Comparison of ENCODE assay signal across 9 cellular contexts in genomic region chr18:3015203-3015590, GRCh38. TPM values are rescaled to one million over a fixed set of nuclear protein-coding genes. Genes with fewer than 3 reads are reported as not detected.
DNase-seq lines count a peak whose midpoint lies in the region; ATAC-seq, FAIRE-seq and TF ChIP-seq lines count a peak whose summit lies in the region.
"Had no signal": no experiment of that assay in that cellular context is flagged by ENCODE, and none has a peak within 500 bp of the region (broad histone marks: within the 10 kb centered on the region; RNA-seq: fewer than 3 reads in every experiment).

No MANE protein-coding gene starts in this region.

- H2AFZ ChIP-seq in HepG2 (ENCODE audit: low read length): no peak overlapping the region

- peaks cover 16% of the 10 kb centered on the region for H4K20me1 ChIP-seq in HepG2 (ENCODE audit: insufficient read depth, low read length)

- DNase-seq in activated naive CD4-positive, alpha-beta T cell treated with anti-CD3 and anti-CD28 coated beads for 36 hours: no peak
- DNase-seq in activated naive CD4-positive, alpha-beta T cell treated with anti-CD3 and anti-CD28 coated beads, Interleukin-2, amount 50 U/mL, for 16 hours: no peak
- DNase-seq in adrenal gland (peak in 2 of 7 donors; percentile 26 to 31), HepG2 (ENCODE audit: low spot score) (peak; percentile 69), upper lobe of left lung (peak in 1 of 2 donors; percentile 63), NCI-H2196 (lab: John Stamatoyannopoulos, UW; ENCODE audit: unreplicated experiment) (no peak)
- DNase-seq: DND-41 had no signal

- CTCF ChIA-PET in activated naive CD4-positive, alpha-beta T cell treated with anti-CD3 and anti-CD28 coated beads for 36 hours (lab: Charles Lee): interaction anchor here (1.2 to 2.1 kb wide), 7 partner anchors 10 to 114 kb away, joined by 4 to 8 read pairs (median 5); no protein-coding TSS in a partner anchor
- CTCF ChIA-PET in HepG2 (lab: Yijun Ruan, JAX; ENCODE audit: low intra/inter-chr PET ratio, low total read pairs): no interaction called here

- no peaks in the 10 kb centered on the region for H3K27me3 Mint-ChIP-seq in activated naive CD4-positive, alpha-beta T cell treated with anti-CD3 and anti-CD28 coated beads for 36 hours (ENCODE audit: low read depth)

- TF ChIP-seq RAD21 in HepG2 (CRISPR knock-in tag; IDR thresholded peaks at IDR 0.05): no peak

- POLR2A ChIA-PET in HepG2 (lab: Yijun Ruan, JAX): interaction anchor here (1.1 to 5.1 kb wide), 8 partner anchors 12 to 232 kb away, joined by 3 to 26 read pairs (median 10); partner anchors contain the start of gene MYL12A

- H3K4me3 ChIP-seq in adrenal gland (no peak overlapping the region), HepG2 (replicated peaks in 1 of 3; ENCODE audit: insufficient read depth in 1 of 3, low read depth in 2 of 3, low read length in 3 of 3) (peak overlapping the region; percentile 30 to 69 (median 66); a peak in 4 of 6 replicates), upper lobe of left lung (no peak overlapping the region)

- peaks cover 5 to 42% of the 10 kb centered on the region in 2 donors for H3K4me1 ChIP-seq in adrenal gland (replicated peaks in 1 of 2)
- H3K4me1 ChIP-seq in HepG2 (ENCODE audit: insufficient read depth, low read length): peaks cover 62% of the 10 kb centered on the region
- H3K4me1 ChIP-seq in upper lobe of left lung: peaks cover 54 to 62% (median 58%) of the 10 kb centered on the region in 4 donors

- H3K9me3 ChIP-seq in adrenal gland (replicated peaks in 1 of 3) (no peaks in the 10 kb centered on the region), HepG2 (ENCODE audit: low read length) (no peaks in the 10 kb centered on the region), upper lobe of left lung (no peaks in the 10 kb centered on the region)

- ATAC-seq in HepG2 (no peak; the same call in 2 of the 3 replicates), upper lobe of left lung (ENCODE audit: low FRiP score in 2 of 2) (peak in 1 of 2 donors; percentile 25), HG03354 (IDR thresholded peaks at IDR 0.05; ENCODE audit: poor library complexity, severe bottlenecking, unreplicated experiment) (no peak), GM21381 (IDR thresholded peaks at IDR 0.05; ENCODE audit: unreplicated experiment) (no peak)

- peak overlapping the region; percentile 2 for H3K4me3 Mint-ChIP-seq in activated naive CD4-positive, alpha-beta T cell treated with anti-CD3 and anti-CD28 coated beads for 36 hours

- TF ChIP-seq EP300 in HepG2 (IDR thresholded peaks at IDR 0.05; ENCODE audit: low read depth in 2 of 2, low read length in 2 of 2) (peak in 1 of 2 experiments; percentile 72; a peak in 1 of 4 replicates), HepG2 (CRISPR knock-in tag; IDR thresholded peaks at IDR 0.05; ENCODE audit: borderline replicate concordance) (peak; percentile 54; the same call in 1 of the 2 replicates), upper lobe of left lung (IDR thresholded peaks at IDR 0.05) (peak in 1 of 4 donors; percentile 91)

- TF ChIP-seq POLR2A in adrenal gland (IDR thresholded peaks at IDR 0.05): no peak
- no peak for TF ChIP-seq POLR2A in HepG2 (IDR thresholded peaks at IDR 0.05; ENCODE audit: insufficient read depth in 1 of 2, low read depth in 2 of 2, low read length in 2 of 2)
- no peak for TF ChIP-seq POLR2A in upper lobe of left lung (IDR thresholded peaks at IDR 0.05)

- H3K79me2 ChIP-seq in HepG2 (ENCODE audit: insufficient read depth, low read length): peaks cover 22% of the 10 kb centered on the region

- H3K27ac ChIP-seq in adrenal gland (peak overlapping the region in 3 of 5 donors; percentile 30 to 87 (median 58)), HepG2 (ENCODE audit: extremely low read length, insufficient read depth, low read length) (peak overlapping the region; percentile 91), upper lobe of left lung (peak overlapping the region; percentile 78 to 100 (median 90))

- 22 to 31% (median 27%) methylated on average over 4 of the region's 4 CpGs for WGBS in adrenal gland, 4 donors
- 25% methylated on average over 4 of the region's 4 CpGs for WGBS in HepG2 (ENCODE audit: low lambda C conversion rate)
- WGBS in upper lobe of left lung, 2 donors: 10 to 20% methylated on average over 4 of the region's 4 CpGs

- peak overlapping the region; percentile 12 for H3K27ac Mint-ChIP-seq in activated naive CD4-positive, alpha-beta T cell treated with anti-CD3 and anti-CD28 coated beads for 36 hours

- in situ Hi-C loops in HepG2 (cut with HindIII; ENCODE audit: extremely low pct_ligation_motif_present, low pct_unique_long_range_greater_than_20kb): loop anchor here (5.0 kb wide), 1 partner anchor 47 kb away; no protein-coding TSS in a partner anchor

- H3K36me3 Mint-ChIP-seq in activated naive CD4-positive, alpha-beta T cell treated with anti-CD3 and anti-CD28 coated beads for 36 hours (ENCODE audit: low read depth): peaks cover 15% of the 10 kb centered on the region

- H3K9ac ChIP-seq in HepG2 (ENCODE audit: insufficient read depth, low read depth, low read length): peak overlapping the region; percentile 80; the same call in 1 of the 2 replicates

- no peaks in the 10 kb centered on the region for H3K27me3 ChIP-seq in adrenal gland
- H3K27me3 ChIP-seq in HepG2 (ENCODE audit: control insufficient read depth in 1 of 2, insufficient read depth in 2 of 2, low read length in 2 of 2): no peaks in the 10 kb centered on the region; a peak in 1 of 5 replicates
- H3K27me3 ChIP-seq in upper lobe of left lung: no peaks in the 10 kb centered on the region

- H3K36me3 ChIP-seq in adrenal gland (replicated peaks in 1 of 2): no peaks in the 10 kb centered on the region
- peaks cover 1 to 15% of the 10 kb centered on the region in 2 experiments; a peak in 2 of 5 replicates for H3K36me3 ChIP-seq in HepG2 (replicated peaks in 1 of 2; ENCODE audit: control insufficient read depth in 1 of 2, insufficient read depth in 2 of 2, low read length in 2 of 2)
- H3K36me3 ChIP-seq in upper lobe of left lung: peaks cover 0 to 8% (median 0%) of the 10 kb centered on the region in 4 donors

- H3K4me1 Mint-ChIP-seq in activated naive CD4-positive, alpha-beta T cell treated with anti-CD3 and anti-CD28 coated beads for 36 hours (ENCODE audit: low read depth): peaks cover 53% of the 10 kb centered on the region

- FAIRE-seq in HepG2 (lab: Jason Lieb, UNC): no peak

- H3K9me3 Mint-ChIP-seq in activated naive CD4-positive, alpha-beta T cell treated with anti-CD3 and anti-CD28 coated beads for 36 hours: no peaks in the 10 kb centered on the region

- peak overlapping the region; percentile 69 for H3K4me2 ChIP-seq in HepG2 (ENCODE audit: low read depth, low read length)

- intact Hi-C loops in activated naive CD4-positive, alpha-beta T cell treated with anti-CD3 and anti-CD28 coated beads for 36 hours (cut with micrococcal nuclease): no loop called here
- intact Hi-C loops in adrenal gland (cut with DNase I): loop anchor here in 1 of 2 donors (10.0 kb wide), 1 partner anchor 50 kb away; no protein-coding TSS in a partner anchor
- intact Hi-C loops in HepG2 (cut with micrococcal nuclease; ENCODE audit: unreplicated experiment): no loop called here

- TF ChIP-seq CTCF in adrenal gland (IDR thresholded peaks at IDR 0.05) (no peak), HepG2 (CRISPR knock-in tag; IDR thresholded peaks at IDR 0.05) (no peak), upper lobe of left lung (IDR thresholded peaks at IDR 0.05) (no peak)

- BruUV-seq in HepG2 (replicated peaks; lab: Mats Ljungman, UMichigan): no TSS peak

TF ChIP-seq in HepG2, 621 proteins besides CTCF, POLR2A, EP300 and RAD21 (continues in another document):
- TF ChIP-seq, protein P1, sequence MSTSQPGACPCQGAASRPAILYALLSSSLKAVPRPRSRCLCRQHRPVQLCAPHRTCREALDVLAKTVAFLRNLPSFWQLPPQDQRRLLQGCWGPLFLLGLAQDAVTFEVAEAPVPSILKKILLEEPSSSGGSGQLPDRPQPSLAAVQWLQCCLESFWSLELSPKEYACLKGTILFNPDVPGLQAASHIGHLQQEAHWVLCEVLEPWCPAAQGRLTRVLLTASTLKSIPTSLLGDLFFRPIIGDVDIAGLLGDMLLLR (CRISPR knock-in tag; IDR thresholded peaks at IDR 0.05): no peak
- TF ChIP-seq ZSCAN9 (CRISPR knock-in tag; IDR thresholded peaks at IDR 0.05; ENCODE audit: borderline replicate concordance) (no peak), KMT2B (CRISPR knock-in tag; IDR thresholded peaks at IDR 0.05) (no peak), ZMAT3 (CRISPR knock-in tag; conservative IDR thresholded peaks at IDR 0.05) (no peak), ZNF468 (CRISPR knock-in tag; IDR thresholded peaks at IDR 0.05) (no peak)

RNA-seq across cellular contexts. Expression of gene LPIN2, which starts 2.3 kb away (rescaled TPM):
- total RNA-seq in activated naive CD4-positive, alpha-beta T cell treated with anti-CD3 and anti-CD28 coated beads for 36 hours: 10 to 100 TPM; 62.4 to 65.7 TPM
- total RNA-seq in adrenal gland (10 to 100 TPM; 22.9 to 48.6 (median 31.1) TPM), HepG2 (2016; rRNA removed; fragmentation: Illumina TruSeq; extraction: Trizol) (46.0 and 59.5 TPM in 2 replicates), upper lobe of left lung (100 to 1,000 TPM in 1 of 6 donors, 10 to 100 TPM in 5; 37.7 to 105 (median 57.3) TPM)
- polyA plus RNA-seq in adrenal gland (10 to 100 TPM in 1 of 3 donors, 1 to 10 TPM in 2; 5.2 to 19.6 (median 6.6) TPM), HepG2 (2011; rRNA removed) (110 and 119 TPM in 2 replicates)
- 12.8 and 14.6 TPM in 2 replicates for total RNA-seq in HepG2 (2016; cell fraction: cytosol; rRNA removed; fragmentation: Illumina TruSeq; extraction: Trizol; ENCODE audit: low read depth)
- total RNA-seq in HepG2 (2016; cell fraction: insoluble cytoplasmic fraction; rRNA removed; fragmentation: Illumina TruSeq; extraction: Trizol): 44.4 and 54.4 TPM in 2 replicates
- total RNA-seq in HepG2 (2016; cell fraction: membrane; rRNA removed; fragmentation: Illumina TruSeq; extraction: Trizol): 20.5 and 21.5 TPM in 2 replicates
- total RNA-seq in HepG2 (2016; cell fraction: nucleus; rRNA removed; fragmentation: Illumina TruSeq; extraction: Trizol): 50.5 and 53.1 TPM in 2 replicates
- 76.4 and 101 TPM in 2 replicates for polyA plus RNA-seq in HepG2 (2011; cell fraction: cytosol; rRNA removed)
- polyA plus RNA-seq in HepG2 (2011; cell fraction: nucleus; rRNA removed): 114 and 124 TPM in 2 replicates
- 53.5 and 68.4 TPM in 2 replicates for polyA plus RNA-seq in HepG2 (2012)
- polyA plus RNA-seq in HepG2 (2016; cell fraction: cytosol; fragmentation: Illumina TruSeq; extraction: Trizol; ENCODE audit: low read depth): 1.7 and 2.2 TPM in 2 replicates
- 32.7 and 38.7 TPM in 2 replicates for polyA plus RNA-seq in HepG2 (2016; cell fraction: insoluble cytoplasmic fraction; fragmentation: Illumina TruSeq; extraction: Trizol; ENCODE audit: low read depth)
- polyA plus RNA-seq in HepG2 (2016; cell fraction: membrane; fragmentation: Illumina TruSeq; extraction: Trizol; ENCODE audit: low read depth): 5.6 and 6.6 TPM in 2 replicates
- polyA plus RNA-seq in HepG2 (2016; cell fraction: nucleus; fragmentation: Illumina TruSeq; extraction: Trizol; ENCODE audit: insufficient read depth, low read depth): 51.6 and 53.6 TPM in 2 replicates
- polyA minus RNA-seq in HepG2 (2011; rRNA and poly(A)+ RNA removed; ENCODE audit: low replicate concordance): 31.2 and 149 TPM in 2 replicates
- polyA minus RNA-seq in HepG2 (2011; cell fraction: cytosol; rRNA and poly(A)+ RNA removed): 95.1 and 103 TPM in 2 replicates
- polyA minus RNA-seq in HepG2 (2011; cell fraction: nucleus; rRNA and poly(A)+ RNA removed): 171 and 204 TPM in 2 replicates

Comparison
In these comparisons a context has a peak if more than half of its experiments do, and no peak if none do; other contexts are left out.
1. H3K4me3 ChIP-seq: peak in HepG2 (3 of 3); none in adrenal gland (0 of 4) and upper lobe of left lung (0 of 4).
2. Peak in every context shown above with its lines, with median percentiles within 50 percentile points of each other: H3K27ac ChIP-seq.